In the genomic region with DNA sequence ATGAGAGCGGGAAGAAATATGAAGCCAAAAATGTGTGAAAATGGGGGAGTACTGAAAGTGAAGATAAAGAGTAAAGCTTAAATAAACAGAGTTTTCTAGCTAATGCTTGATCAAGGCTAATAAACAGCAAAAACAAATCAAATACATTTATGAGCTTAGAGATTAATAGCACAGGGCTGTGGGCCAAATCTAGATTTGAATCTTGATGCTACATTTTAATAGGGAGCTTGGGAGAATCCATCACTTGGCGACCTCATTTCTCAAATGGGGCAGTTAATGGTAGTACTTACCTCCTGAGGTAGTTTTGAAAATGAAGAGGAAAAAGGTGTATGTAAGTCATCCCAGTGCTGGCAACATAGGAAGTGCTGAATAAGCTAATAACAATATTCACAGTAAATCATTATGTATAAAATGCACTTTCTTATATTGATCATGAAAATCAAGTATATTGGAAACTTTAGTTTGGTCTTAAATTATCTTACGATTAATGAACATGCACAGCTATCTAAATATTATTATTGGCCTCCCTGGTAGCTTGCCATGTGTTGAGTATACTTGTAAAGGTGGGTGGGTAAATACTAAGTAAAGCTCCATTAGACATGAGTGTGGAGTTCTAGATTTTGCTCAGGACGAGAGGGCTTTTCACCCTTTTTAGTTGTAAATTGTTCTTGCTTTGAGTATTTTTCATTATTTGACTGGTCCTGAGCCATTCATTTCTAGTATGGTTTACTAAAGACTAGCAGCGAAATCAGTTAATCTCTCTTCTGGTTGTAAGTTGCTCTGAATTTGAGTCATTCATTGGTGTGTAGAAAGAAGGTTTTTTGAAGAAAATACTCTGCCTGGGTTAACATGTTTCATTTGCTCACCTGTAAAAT, we compare ENCODE assay signal across 1 cellular context.
TF ChIP-seq lines count a peak whose summit lies in the region.

No MANE protein-coding gene starts in this region.

TF ChIP-seq in GM12878, 131 proteins besides CTCF, POLR2A, EP300 and RAD21:
- TF ChIP-seq ATF2 (IDR thresholded peaks at IDR 0.05; ENCODE audit: low read length) (no peak), YBX1 (IDR thresholded peaks at IDR 0.05) (no peak), ZNF24 (IDR thresholded peaks at IDR 0.05) (no peak), JUNB (IDR thresholded peaks at IDR 0.05) (peak; percentile 73), SUPT20H (IDR thresholded peaks at IDR 0.05; ENCODE audit: borderline replicate concordance, control insufficient read depth, low read depth, low read length) (no peak)
